ENCODE assay signal across 8 cellular contexts in genomic region chr16:2156025-2156848, GRCh38. TPM values are rescaled to one million over a fixed set of nuclear protein-coding genes. Genes with fewer than 3 reads are reported as not detected.
A peak's percentile ranks its signal among the peaks of the same experiment; 100 is the strongest.
DNase-seq lines count a peak whose midpoint lies in the region; ATAC-seq and TF ChIP-seq lines count a peak whose summit lies in the region.

No MANE protein-coding gene starts in this region.

- H3K4me1 ChIP-seq in CD8-positive, alpha-beta T cell (ENCODE audit: insufficient read depth, low read length), result peaks cover 58% of the 10 kb centered on the region
- H3K4me1 ChIP-seq in iPS-18a (ENCODE audit: control insufficient read depth, low read depth, low read length) (peaks cover 19% of the 10 kb centered on the region), spleen (peaks cover 50 to 92% (median 84%) of the 10 kb centered on the region in 6 donors)

- no peaks in the 10 kb centered on the region for H3K27me3 ChIP-seq in CD8-positive, alpha-beta T cell (ENCODE audit: insufficient read depth, low read length)
- H3K27me3 ChIP-seq in iPS-18a (ENCODE audit: control insufficient read depth, insufficient read depth, low read length), result no peaks in the 10 kb centered on the region
- no peaks in the 10 kb centered on the region for H3K27me3 ChIP-seq in spleen (replicated peaks in 1 of 7)

- peak overlapping the region; percentile 39 for H3K27ac ChIP-seq in CD8-positive, alpha-beta T cell (ENCODE audit: low read depth, low read length)
- H3K27ac ChIP-seq in iPS-18a (ENCODE audit: low read length) (peak overlapping the region; percentile 9), spleen (peak overlapping the region; percentile 48 to 95 (median 88))

- peak overlapping the region; percentile 93 for H3K4me3 Mint-ChIP-seq in CD8-positive, alpha-beta T cell
- peak overlapping the region; percentile 97 for H3K4me3 Mint-ChIP-seq in activated naive CD8-positive, alpha-beta T cell treated with anti-CD3 and anti-CD28 coated beads, Interleukin-2, amount 10 ng/mL, durations not matched to agents 7 days and 5 days

- H3K9me3 Mint-ChIP-seq in CD8-positive, alpha-beta T cell, result no peaks in the 10 kb centered on the region
- H3K9me3 Mint-ChIP-seq in activated naive CD8-positive, alpha-beta T cell treated with anti-CD3 and anti-CD28 coated beads, Interleukin-2, amount 10 ng/mL, durations not matched to agents 7 days and 5 days, result no peaks in the 10 kb centered on the region

- intact Hi-C loops in CD8-positive, alpha-beta T cell (cut with DNase I, micrococcal nuclease), result loop anchor here in 1 of 2 experiments (5.0 kb wide), 1 partner anchor 449 kb away; the partner anchor contains the start of gene MAPK8IP3
- intact Hi-C loops in spleen (cut with DNase I; ENCODE audit: low total_unique reads), result no loop called here

- no peak for DNase-seq in CD8-positive, alpha-beta T cell
- DNase-seq in KBM-7, result peak; percentile 59
- peak; percentile 51 for DNase-seq in activated naive CD8-positive, alpha-beta T cell treated with anti-CD3 and anti-CD28 coated beads, Interleukin-2, amount 10 ng/mL, durations not matched to agents 7 days and 5 days
- peak; percentile 90 for DNase-seq in spleen
- no peak for DNase-seq in central memory CD4-positive, alpha-beta T cell
- no peak for DNase-seq in medulla oblongata (ENCODE audit: extremely low spot score)

- peaks cover 58% of the 10 kb centered on the region for H3K4me1 Mint-ChIP-seq in CD8-positive, alpha-beta T cell (ENCODE audit: low read depth)
- peaks cover 24% of the 10 kb centered on the region for H3K4me1 Mint-ChIP-seq in activated naive CD8-positive, alpha-beta T cell treated with anti-CD3 and anti-CD28 coated beads, Interleukin-2, amount 10 ng/mL, durations not matched to agents 7 days and 5 days

- no peaks in the 10 kb centered on the region for H3K9me3 ChIP-seq in CD8-positive, alpha-beta T cell (ENCODE audit: low read length)
- H3K9me3 ChIP-seq in iPS-18a (ENCODE audit: control insufficient read depth, low read depth, low read length) (no peaks in the 10 kb centered on the region), spleen (no peaks in the 10 kb centered on the region)

- ATAC-seq in CD8-positive, alpha-beta T cell, result no peak
- no peak for ATAC-seq in activated naive CD8-positive, alpha-beta T cell treated with anti-CD3 and anti-CD28 coated beads, Interleukin-2, amount 10 ng/mL, durations not matched to agents 7 days and 5 days (ENCODE audit: low read depth)
- ATAC-seq in GM21529 (IDR thresholded peaks at IDR 0.05; ENCODE audit: unreplicated experiment), result no peak

- H3K27ac Mint-ChIP-seq in CD8-positive, alpha-beta T cell, result peak overlapping the region; percentile 86
- H3K27ac Mint-ChIP-seq in activated naive CD8-positive, alpha-beta T cell treated with anti-CD3 and anti-CD28 coated beads, Interleukin-2, amount 10 ng/mL, durations not matched to agents 7 days and 5 days, result peak overlapping the region; percentile 92

- TF ChIP-seq CTCF in CD8-positive, alpha-beta T cell (IDR thresholded peaks at IDR 0.05), result no peak
- no peak for TF ChIP-seq CTCF in spleen (IDR thresholded peaks at IDR 0.05 in 8 of 11, conservative IDR thresholded peaks at IDR 0.05 in 3 of 11)

- no peaks in the 10 kb centered on the region for H3K36me3 ChIP-seq in CD8-positive, alpha-beta T cell (ENCODE audit: insufficient read depth, low read length)
- H3K36me3 ChIP-seq in iPS-18a (ENCODE audit: control insufficient read depth, low read depth, low read length) (peaks cover 20% of the 10 kb centered on the region), spleen (peaks cover 0 to 39% (median 7%) of the 10 kb centered on the region in 6 donors)

- CTCF ChIA-PET in CD8-positive, alpha-beta T cell (lab: Charles Lee), result interaction anchor here (1.0 to 7.6 kb wide), 6 partner anchors 10 to 152 kb away, joined by 5 to 86 read pairs (median 8); no protein-coding TSS in a partner anchor

- 7 to 22% (median 8%) methylated on average over 12 to 41 of the region's 41 CpGs for WGBS in spleen, 5 donors

- H3K4me3 ChIP-seq in CD8-positive, alpha-beta T cell (ENCODE audit: low read depth, low read length), result peak overlapping the region; percentile 79
- H3K4me3 ChIP-seq in iPS-18a (ENCODE audit: low read length) (peak overlapping the region; percentile 98), spleen (peak overlapping the region; percentile 63 to 91 (median 77))

- in situ Hi-C loops in KBM-7 (cut with MboI; ENCODE audit: low pct_unique_long_range_greater_than_20kb, low sequenced_read_pairs), result loop anchor here (10.0 kb wide), 1 partner anchor 59 kb away; the partner anchor contains the start of genes BRICD5 and PGP

- no peaks in the 10 kb centered on the region for H3K27me3 Mint-ChIP-seq in CD8-positive, alpha-beta T cell (ENCODE audit: low read depth)
- no peaks in the 10 kb centered on the region for H3K27me3 Mint-ChIP-seq in activated naive CD8-positive, alpha-beta T cell treated with anti-CD3 and anti-CD28 coated beads, Interleukin-2, amount 10 ng/mL, durations not matched to agents 7 days and 5 days

- H3K36me3 Mint-ChIP-seq in CD8-positive, alpha-beta T cell, result peaks cover 23% of the 10 kb centered on the region
- peaks cover 9% of the 10 kb centered on the region for H3K36me3 Mint-ChIP-seq in activated naive CD8-positive, alpha-beta T cell treated with anti-CD3 and anti-CD28 coated beads, Interleukin-2, amount 10 ng/mL, durations not matched to agents 7 days and 5 days

- POLR2A ChIA-PET in CD8-positive, alpha-beta T cell (lab: Charles Lee), result interaction anchor here (0.6 to 3.6 kb wide), 33 partner anchors 10 to 1520 kb away, joined by 3 to 31 read pairs (median 5); partner anchors contain the start of genes AMDHD2, ATP6V0C, CEMP1 and ECI1
- POLR2A ChIA-PET in activated naive CD8-positive, alpha-beta T cell treated with anti-CD3 and anti-CD28 coated beads, Interleukin-2, amount 10 ng/mL, durations not matched to agents 7 days and 5 days (lab: Charles Lee), result interaction anchor here (0.5 to 3.8 kb wide), 51 partner anchors 10 to 683 kb away, joined by 3 to 32 read pairs (median 5); partner anchors contain the start of genes BRICD5, CCNF, ECI1 and KCTD5

- H3K9ac ChIP-seq in iPS-18a (ENCODE audit: low read length), result peak overlapping the region; percentile 88

- no peak for TF ChIP-seq POLR2A in spleen (IDR thresholded peaks at IDR 0.05)

RNA-seq across cellular contexts. Expression of gene TRAF7, which starts 0.7 kb away (rescaled TPM):
- 10 to 100 TPM; 21.4 to 21.8 TPM for total RNA-seq in CD8-positive, alpha-beta T cell
- total RNA-seq in activated naive CD8-positive, alpha-beta T cell treated with anti-CD3 and anti-CD28 coated beads, Interleukin-2, amount 10 ng/mL, durations not matched to agents 7 days and 5 days, result 10 to 100 TPM; 50.2 to 51.8 TPM
- total RNA-seq in spleen, result 10 to 100 TPM; 41.5 to 63.9 (median 50.9) TPM
- 10 to 100 TPM; 22.0 to 37.6 (median 23.3) TPM for polyA plus RNA-seq in spleen

RNA-seq across cellular contexts. Expression of gene RAB26, which starts 7.8 kb away (rescaled TPM):
- not detected for total RNA-seq in CD8-positive, alpha-beta T cell
- total RNA-seq in activated naive CD8-positive, alpha-beta T cell treated with anti-CD3 and anti-CD28 coated beads, Interleukin-2, amount 10 ng/mL, durations not matched to agents 7 days and 5 days, result under 1 TPM; 0.40 to 0.69 TPM
- total RNA-seq in spleen, result 1 to 10 TPM in 4 of 7 donors, under 1 TPM in 2, not detected in 1; 0.26 to 7.9 (median 1.2) TPM
- 1 to 10 TPM in 2 of 3 donors, under 1 TPM in 1; 0.91 to 1.5 (median 1.4) TPM for polyA plus RNA-seq in spleen

RNA-seq across cellular contexts. Expression of gene PKD1, which starts 20.5 kb away (rescaled TPM):
- total RNA-seq in CD8-positive, alpha-beta T cell, result 10 to 100 TPM; 90.7 to 95.2 TPM
- total RNA-seq in activated naive CD8-positive, alpha-beta T cell treated with anti-CD3 and anti-CD28 coated beads, Interleukin-2, amount 10 ng/mL, durations not matched to agents 7 days and 5 days, result 10 to 100 TPM; 95.5 to 97.3 TPM
- 100 to 1,000 TPM in 2 of 7 donors, 10 to 100 TPM in 5; 64.0 to 124 (median 95.3) TPM for total RNA-seq in spleen
- polyA plus RNA-seq in spleen, result 10 to 100 TPM; 14.0 to 60.9 (median 18.5) TPM

RNA-seq across cellular contexts. Expression of gene CASKIN1, which starts 40.2 kb away (rescaled TPM):
- total RNA-seq in CD8-positive, alpha-beta T cell, result under 1 TPM; 0.06 to 0.08 TPM
- total RNA-seq in activated naive CD8-positive, alpha-beta T cell treated with anti-CD3 and anti-CD28 coated beads, Interleukin-2, amount 10 ng/mL, durations not matched to agents 7 days and 5 days, result 1 to 10 TPM in 1 of 2 experiments, under 1 TPM in 1; 0.88 to 1.1 TPM
- total RNA-seq in spleen, result not detected
- under 1 TPM; 0.24 to 0.32 (median 0.30) TPM for polyA plus RNA-seq in spleen

RNA-seq across cellular contexts. Expression of gene MLST8, which starts 49.0 kb away (rescaled TPM):
- 10 to 100 TPM; 29.9 to 30.8 TPM for total RNA-seq in CD8-positive, alpha-beta T cell
- total RNA-seq in activated naive CD8-positive, alpha-beta T cell treated with anti-CD3 and anti-CD28 coated beads, Interleukin-2, amount 10 ng/mL, durations not matched to agents 7 days and 5 days, result 10 to 100 TPM; 32.1 to 33.1 TPM
- 10 to 100 TPM; 25.0 to 50.0 (median 30.4) TPM for total RNA-seq in spleen
- 10 to 100 TPM; 40.6 to 61.7 (median 51.3) TPM for polyA plus RNA-seq in spleen

Comparison
In these comparisons a context has a peak if more than half of its experiments do, and no peak if none do; other contexts are left out.
1. DNase-seq: peak in KBM-7 (single experiment), activated naive CD8-positive, alpha-beta T cell treated with anti-CD3 and anti-CD28 coated beads, Interleukin-2, amount 10 ng/mL, durations not matched to agents 7 days and 5 days (single experiment) and spleen (single experiment); none in CD8-positive, alpha-beta T cell (0 of 7), central memory CD4-positive, alpha-beta T cell (single experiment) and medulla oblongata (single experiment).
2. H3K27ac ChIP-seq: peak in every context shown above with its lines; median percentile 88 in spleen; 39 in CD8-positive, alpha-beta T cell; 9 in iPS-18a.
3. Peak in every context shown above with its lines, with median percentiles within 50 percentile points of each other: H3K4me3 ChIP-seq.